Comparison of ENCODE assay signal across 15 cellular contexts in genomic region chr14:24364841-24365240, GRCh38. TPM values are rescaled to one million over a fixed set of nuclear protein-coding genes. Genes with fewer than 3 reads are reported as not detected.
DNase-seq lines count a peak whose midpoint lies in the region; ATAC-seq and TF ChIP-seq lines count a peak whose summit lies in the region.
"Had no signal": no experiment of that assay in that cellular context is flagged by ENCODE, and none has a peak within 500 bp of the region (broad histone marks: within the 10 kb centered on the region; RNA-seq: fewer than 3 reads in every experiment).

No MANE protein-coding gene starts in this region.

- POLR2A ChIA-PET in SK-N-SH (lab: Yijun Ruan, JAX), result interaction anchor here (2.3 kb wide), 1 partner anchor 66 kb away, joined by 37 read pairs; the partner anchor contains the start of genes CBLN3 and KHNYN

- H3K27ac ChIP-seq in SK-N-SH (ENCODE audit: low read depth in 2 of 2, low read length in 1 of 2) (peak overlapping the region; percentile 93 to 99; a peak in 3 of 4 replicates), mammary epithelial cell (ENCODE audit: insufficient read depth, low read depth, low read length) (no peak overlapping the region), uterus (peak overlapping the region; percentile 94 to 99)

- peaks cover 23% of the 10 kb centered on the region for H3F3A ChIP-seq in SK-N-SH (replicated peaks; ENCODE audit: insufficient read depth)

- H3K9ac ChIP-seq in SK-N-SH (no peak overlapping the region), mammary epithelial cell (ENCODE audit: insufficient read depth, low read length) (no peak overlapping the region)

- H3K79me2 ChIP-seq in SK-N-SH (ENCODE audit: insufficient read depth) (no peaks in the 10 kb centered on the region), mammary epithelial cell (ENCODE audit: insufficient read depth, low read length) (no peaks in the 10 kb centered on the region)

- H3K27me3 Mint-ChIP-seq in nephron (ENCODE audit: low read depth), result peaks cover 12% of the 10 kb centered on the region

- peaks cover 29% of the 10 kb centered on the region for H3K4me1 Mint-ChIP-seq in nephron

- TF ChIP-seq EP300 in SK-N-SH (IDR thresholded peaks at IDR 0.05; ENCODE audit: borderline replicate concordance in 1 of 2, low read depth in 1 of 2, low read length in 1 of 2), result no peak

- BruUV-seq in mammary epithelial cell (replicated peaks; lab: Mats Ljungman, UMichigan), result no TSS peak

- CTCF ChIA-PET in SK-N-SH (lab: Yijun Ruan, JAX), result interaction anchor here (0.8 to 2.4 kb wide), 28 partner anchors 8 to 127 kb away, joined by 3 to 275 read pairs (median 12); partner anchors contain the start of genes CBLN3, CIDEB, KHNYN and LTB4R2
- CTCF ChIA-PET in mammary epithelial cell (lab: Charles Lee; ENCODE audit: low non-redundant PET), result no interaction called here

- no peak for TF ChIP-seq CTCF in SK-N-SH (IDR thresholded peaks at IDR 0.05)
- no peak for TF ChIP-seq CTCF in mammary epithelial cell (conservative IDR thresholded peaks at IDR 0.05 in 1 of 2, IDR thresholded peaks at IDR 0.05 in 1 of 2; ENCODE audit: extremely low read depth in 1 of 2, insufficient read depth in 1 of 2, low read depth in 1 of 2, low read length in 2 of 2)
- TF ChIP-seq CTCF in nephron (IDR thresholded peaks at IDR 0.05; ENCODE audit: unreplicated experiment in 3 of 3), result no peak
- no peak for TF ChIP-seq CTCF in uterus (IDR thresholded peaks at IDR 0.05)

- H3K4me3 ChIP-seq in SK-N-SH (ENCODE audit: low read depth in 2 of 2, low read length in 1 of 2) (no peak overlapping the region), mammary epithelial cell (replicated peaks in 1 of 3; ENCODE audit: insufficient read depth in 1 of 3, low read depth in 2 of 3, low read length in 3 of 3) (no peak overlapping the region), uterus (no peak overlapping the region)
- H3K4me3 ChIP-seq: right lobe of liver had no signal

- H3K4me2 ChIP-seq in SK-N-SH (peak overlapping the region; percentile 100; the same call in 1 of the 2 replicates), mammary epithelial cell (ENCODE audit: insufficient read depth, low read depth, low read length) (no peak overlapping the region)

- no peak overlapping the region for H3K4me3 Mint-ChIP-seq in nephron
- H3K4me3 Mint-ChIP-seq: dendritic cell treated with granulocyte-macrophage colony-stimulating factor and Interleukin-4, amounts not matched to agents 40 ng/mL and 50 ng/mL, for 4 days had no signal

- H3K9me3 ChIP-seq in SK-N-SH, result no peaks in the 10 kb centered on the region
- H3K9me3 ChIP-seq in mammary epithelial cell (replicated peaks; ENCODE audit: insufficient read depth, low read length), result no peaks in the 10 kb centered on the region
- H3K9me3 ChIP-seq in uterus, result no peaks in the 10 kb centered on the region
- H3K9me3 ChIP-seq: right lobe of liver had no signal

- WGBS in SK-N-SH (ENCODE audit: low lambda C conversion rate), result 86% methylated on average over 1 of the region's 1 CpG
- WGBS in mammary epithelial cell (ENCODE audit: low coverage, missing lambda C conversion rate), result 7% methylated on average over 1 of the region's 1 CpG

- no peak for TF ChIP-seq RAD21 in SK-N-SH (IDR thresholded peaks at IDR 0.05; ENCODE audit: low read length)

- peak overlapping the region; percentile 99 to 100 (median 100) for H3K27ac Mint-ChIP-seq in nephron
- H3K27ac Mint-ChIP-seq: activated T-helper 17 cell treated with anti-CD3 and anti-CD28 coated beads, Interleukin-2, amount 50 U/mL, for 72 hours; dendritic cell treated with granulocyte-macrophage colony-stimulating factor and Interleukin-4, amounts not matched to agents 40 ng/mL and 50 ng/mL, for 4 days; nephron progenitor cell had no signal

- H2AFZ ChIP-seq in SK-N-SH (ENCODE audit: low read depth) (peak overlapping the region; percentile 18; the same call in 1 of the 2 replicates), mammary epithelial cell (ENCODE audit: low read depth, low read length) (peak overlapping the region; percentile 40)

- no peaks in the 10 kb centered on the region for H4K20me1 ChIP-seq in SK-N-SH (ENCODE audit: insufficient read depth)
- H4K20me1 ChIP-seq in mammary epithelial cell (ENCODE audit: insufficient read depth, low read length), result no peaks in the 10 kb centered on the region

- TF ChIP-seq POLR2A in uterus (IDR thresholded peaks at IDR 0.05), result no peak

- in situ Hi-C loops in mammary epithelial cell (cut with MboI; ENCODE audit: low sequenced_read_pairs in 2 of 2), result loop anchor here in 1 of 2 donors (5.0 kb wide), 1 partner anchor 67 kb away; no protein-coding TSS in a partner anchor

- H3K9me2 ChIP-seq in SK-N-SH, result no peaks in the 10 kb centered on the region

- H3K27me3 ChIP-seq in SK-N-SH (ENCODE audit: insufficient read depth) (no peaks in the 10 kb centered on the region; the same call in 1 of the 2 replicates), mammary epithelial cell (ENCODE audit: insufficient read depth, low read length) (no peaks in the 10 kb centered on the region), uterus (no peaks in the 10 kb centered on the region)
- H3K27me3 ChIP-seq: right lobe of liver had no signal

- dilution Hi-C loops in mammary epithelial cell (cut with HindIII; ENCODE audit: low sequenced_read_pairs), result loop anchor here (5.0 kb wide), 1 partner anchor 33 kb away; no protein-coding TSS in a partner anchor

- H3K36me3 ChIP-seq in SK-N-SH (replicated peaks in 1 of 2; ENCODE audit: control insufficient read depth in 1 of 2, insufficient read depth in 2 of 2, low read length in 1 of 2) (no peaks in the 10 kb centered on the region), mammary epithelial cell (ENCODE audit: insufficient read depth, low read length) (no peaks in the 10 kb centered on the region), uterus (no peaks in the 10 kb centered on the region)
- H3K36me3 ChIP-seq: right lobe of liver had no signal

- no peak for DNase-seq in SK-N-SH
- no peak for DNase-seq in mammary epithelial cell
- DNase-seq in uterus, result no peak
- DNase-seq in activated effector memory CD4-positive, alpha-beta T cell treated with Interleukin-2 at 50 U/mL for 16 hours, result no peak
- no peak for DNase-seq in dedifferentiated amniotic fluid mesenchymal stem cell (ENCODE audit: extremely low spot score)
- DNase-seq in stimulated activated naive CD8-positive, alpha-beta T cell treated with anti-CD3 and anti-CD28 coated beads, Interleukin-15, Interleukin-2, amounts not matched to agents 100 U/mL and 50 U/mL, for 24 hours, result no peak

- ATAC-seq in SK-N-SH treated with all-trans-retinoic acid at 6 μM for 48 hours, result no peak
- no peak for ATAC-seq in stimulated activated naive CD8-positive, alpha-beta T cell treated with anti-CD3 and anti-CD28 coated beads, Interleukin-15, Interleukin-2, amounts not matched to agents 100 U/mL and 50 U/mL, for 24 hours

- no peaks in the 10 kb centered on the region for H3K9me3 Mint-ChIP-seq in nephron
- H3K9me3 Mint-ChIP-seq: activated T-helper 17 cell treated with anti-CD3 and anti-CD28 coated beads, Interleukin-2, amount 50 U/mL, for 72 hours; dendritic cell treated with granulocyte-macrophage colony-stimulating factor and Interleukin-4, amounts not matched to agents 40 ng/mL and 50 ng/mL, for 4 days; stimulated activated naive B cell treated with anti-CD40 and anti-IgM and Interleukin-4, amounts not matched to agents 10 μg/mL and 1 μg/mL and 100 μg/mL, for 72 hours had no signal

- H3K4me1 ChIP-seq in SK-N-SH (ENCODE audit: control insufficient read depth in 1 of 2, insufficient read depth in 2 of 2, low read depth in 1 of 2, low read length in 1 of 2) (peaks cover 14 to 25% of the 10 kb centered on the region in 2 experiments; a peak in 3 of 4 replicates), mammary epithelial cell (ENCODE audit: insufficient read depth, low read length) (peaks cover 27% of the 10 kb centered on the region), uterus (no peaks in the 10 kb centered on the region)
- H3K4me1 ChIP-seq: right lobe of liver had no signal

- intact Hi-C loops in mammary epithelial cell (cut with micrococcal nuclease), result loop anchor here (1.0 kb wide), 5 partner anchors 27 to 71 kb away; no protein-coding TSS in a partner anchor
- intact Hi-C loops in uterus (cut with DNase I; ENCODE audit: low total_unique reads), result loop anchor here (5.0 kb wide), 1 partner anchor 67 kb away; no protein-coding TSS in a partner anchor

- no peaks in the 10 kb centered on the region for H3K36me3 Mint-ChIP-seq in nephron (ENCODE audit: low read depth)
- H3K36me3 Mint-ChIP-seq: stimulated activated naive B cell treated with anti-CD40 and anti-IgM and Interleukin-4, amounts not matched to agents 10 μg/mL and 1 μg/mL and 100 μg/mL, for 72 hours had no signal

RNA-seq across cellular contexts. Expression of gene NFATC4, which starts 3.1 kb away (rescaled TPM):
- polyA plus RNA-seq in SK-N-SH (2012; rRNA removed) (24.9 and 25.3 TPM in 2 replicates), mammary epithelial cell (0.12 TPM)
- 4.8 and 5.9 TPM in 2 replicates for polyA plus RNA-seq in SK-N-SH (2012; cell fraction: cytosol; rRNA removed)
- polyA plus RNA-seq in SK-N-SH (2012; cell fraction: nucleus; rRNA removed), result 152 and 250 TPM in 2 replicates
- total RNA-seq in mammary epithelial cell (1 to 10 TPM in 1 of 2 donors, not detected in 1; 9.0 TPM), uterus (100 to 1,000 TPM in 1 of 4 donors, 10 to 100 TPM in 3; 25.6 to 187 (median 86.4) TPM)
- not detected for polyA minus RNA-seq in mammary epithelial cell
- total RNA-seq: A172 had no signal
- polyA plus RNA-seq: CD8-positive, alpha-beta memory T cell had no signal

RNA-seq across cellular contexts. Expression of gene RIPK3, which starts 25.1 kb away (rescaled TPM):
- not detected in 2 replicates for polyA plus RNA-seq in SK-N-SH (2012; rRNA removed)
- polyA plus RNA-seq in SK-N-SH (2012; cell fraction: cytosol; rRNA removed), result not detected in 2 replicates
- polyA plus RNA-seq in SK-N-SH (2012; cell fraction: nucleus; rRNA removed), result not detected in 2 replicates
- total RNA-seq in mammary epithelial cell, result under 1 TPM; under 0.01 to 0.61 TPM
- 0.06 TPM for polyA plus RNA-seq in mammary epithelial cell
- not detected for polyA minus RNA-seq in mammary epithelial cell
- total RNA-seq in uterus, result 100 to 1,000 TPM in 1 of 4 donors, 1 to 10 TPM in 2, under 1 TPM in 1; 0.29 to 123 (median 6.0) TPM
- total RNA-seq: A172 had no signal

RNA-seq across cellular contexts. Expression of gene ADCY4, which starts 30.0 kb away (rescaled TPM):
- polyA plus RNA-seq in SK-N-SH (2012; rRNA removed) (0.03 and 0.08 TPM in 2 replicates), mammary epithelial cell (0.10 TPM)
- 0.07 TPM in 1 of 2 replicates, not detected in the other for polyA plus RNA-seq in SK-N-SH (2012; cell fraction: cytosol; rRNA removed)
- 0.39 and 0.62 TPM in 2 replicates for polyA plus RNA-seq in SK-N-SH (2012; cell fraction: nucleus; rRNA removed)
- total RNA-seq in mammary epithelial cell (under 1 TPM; 0.21 to 0.83 TPM), uterus (100 to 1,000 TPM in 2 of 4 donors, 10 to 100 TPM in 2; 22.8 to 138 (median 86.1) TPM)
- not detected for polyA minus RNA-seq in mammary epithelial cell
- total RNA-seq: A172 had no signal

RNA-seq across cellular contexts. Expression of gene NYNRIN, which starts 34.0 kb away (rescaled TPM):
- polyA plus RNA-seq in SK-N-SH (2012; rRNA removed), result 4.7 and 4.8 TPM in 2 replicates
- polyA plus RNA-seq in SK-N-SH (2012; cell fraction: cytosol; rRNA removed), result 1.7 and 2.7 TPM in 2 replicates
- polyA plus RNA-seq in SK-N-SH (2012; cell fraction: nucleus; rRNA removed), result 6.6 and 8.6 TPM in 2 replicates
- total RNA-seq in mammary epithelial cell, result 10 to 100 TPM in 1 of 2 donors, 1 to 10 TPM in 1; 2.7 to 15.0 TPM
- polyA plus RNA-seq in mammary epithelial cell, result 2.4 TPM
- 3.9 TPM for polyA minus RNA-seq in mammary epithelial cell
- total RNA-seq in uterus, result 10 to 100 TPM in 3 of 4 donors, 1 to 10 TPM in 1; 4.9 to 51.1 (median 27.3) TPM
- polyA plus RNA-seq: CD8-positive, alpha-beta memory T cell had no signal

RNA-seq across cellular contexts. Expression of gene LTB4R, which starts 53.5 kb away (rescaled TPM):
- polyA plus RNA-seq in SK-N-SH (2012; rRNA removed) (11.9 and 14.0 TPM in 2 replicates), mammary epithelial cell (9.2 TPM)
- polyA plus RNA-seq in SK-N-SH (2012; cell fraction: cytosol; rRNA removed), result 0.72 and 1.2 TPM in 2 replicates
- polyA plus RNA-seq in SK-N-SH (2012; cell fraction: nucleus; rRNA removed), result 187 and 244 TPM in 2 replicates
- total RNA-seq in mammary epithelial cell (10 to 100 TPM in 1 of 2 donors, 1 to 10 TPM in 1; 6.8 to 25.5 TPM), uterus (10 to 100 TPM in 1 of 4 donors, 1 to 10 TPM in 3; 3.7 to 19.5 (median 5.6) TPM)
- 25.0 TPM for polyA minus RNA-seq in mammary epithelial cell

Comparison
In these comparisons a context has a peak if more than half of its experiments do, and no peak if none do; other contexts are left out.
1. RNA of gene ADCY4, which starts 30.0 kb away (total RNA-seq): 22.8 to 138 TPM in uterus; 0.21 to 0.83 TPM in mammary epithelial cell; every median in the first group is over 10 times any median in the second.